ENCODE assay signal across 27 cellular contexts in genomic region chr2:134745546-134745945, GRCh38. TPM values are rescaled to one million over a fixed set of nuclear protein-coding genes. Genes with fewer than 3 reads are reported as not detected.
"Had no signal": no experiment of that assay in that cellular context is flagged by ENCODE, and none has a peak within 500 bp of the region (broad histone marks: within the 10 kb centered on the region; RNA-seq: fewer than 3 reads in every experiment).

No MANE protein-coding gene starts in this region.

- H3K27ac ChIP-seq: pancreas, prostate gland, skin epidermis, thyroid gland, upper lobe of left lung, vagina had no signal

- H3K27me3 ChIP-seq: pancreas, thyroid gland, upper lobe of left lung, vagina had no signal

- H3K4me1 ChIP-seq: pancreas, prostate gland, thyroid gland, upper lobe of left lung, vagina had no signal

- H3K9me3 ChIP-seq: pancreas, prostate gland, thyroid gland, upper lobe of left lung, vagina had no signal

- H3K9me3 Mint-ChIP-seq: activated T-cell treated with anti-CD3 and anti-CD28 coated beads, Interleukin-2, amount 50 U/mL, for 72 hours; central memory CD8-positive, alpha-beta T cell; dendritic cell treated with granulocyte-macrophage colony-stimulating factor and Interleukin-4, amounts not matched to agents 40 ng/mL and 50 ng/mL, for 4 days; endodermal cell; stimulated activated effector memory CD8-positive, alpha-beta T cell treated with anti-CD3 and anti-CD28 coated beads, Interleukin-12 subunit alpha, Interleukin-12 subunit beta, amount 100 ng/mL, for 72 hours; stimulated activated naive CD8-positive, alpha-beta T cell treated with anti-CD3 and anti-CD28 coated beads, Interleukin-15, amount 100 ng/mL, for 72 hours had no signal

- ATAC-seq: activated T-cell treated with anti-CD3 and anti-CD28 coated beads, Interleukin-2, amount 50 U/mL, for 72 hours; esophagus mucosa; sciatic nerve; stimulated activated naive CD8-positive, alpha-beta T cell treated with anti-CD3 and anti-CD28 coated beads, Interleukin-15, amount 100 ng/mL, for 72 hours had no signal

- H3K36me3 ChIP-seq: pancreas, prostate gland, thyroid gland, upper lobe of left lung, vagina had no signal

- H3K4me3 Mint-ChIP-seq: activated naive CD8-positive, alpha-beta T cell; activated T-cell treated with anti-CD3 and anti-CD28 coated beads, Interleukin-2, amount 50 U/mL, for 72 hours; central memory CD8-positive, alpha-beta T cell; dendritic cell treated with granulocyte-macrophage colony-stimulating factor and Interleukin-4, amounts not matched to agents 40 ng/mL and 50 ng/mL, for 4 days; endodermal cell; nephron; stimulated activated effector memory CD8-positive, alpha-beta T cell treated with anti-CD3 and anti-CD28 coated beads, Interleukin-12 subunit alpha, Interleukin-12 subunit beta, amount 100 ng/mL, for 72 hours; stimulated activated naive CD8-positive, alpha-beta T cell treated with anti-CD3 and anti-CD28 coated beads, Interleukin-15, amount 100 ng/mL, for 72 hours had no signal

- H3K4me3 ChIP-seq: pancreas, prostate gland, skin epidermis, thyroid gland, upper lobe of left lung, vagina had no signal

- H3K27ac Mint-ChIP-seq: activated naive CD8-positive, alpha-beta T cell; activated T-cell treated with anti-CD3 and anti-CD28 coated beads, Interleukin-2, amount 50 U/mL, for 72 hours; dendritic cell treated with granulocyte-macrophage colony-stimulating factor and Interleukin-4, amounts not matched to agents 40 ng/mL and 50 ng/mL, for 4 days; endodermal cell; nephron; stimulated activated naive CD8-positive, alpha-beta T cell treated with anti-CD3 and anti-CD28 coated beads, Interleukin-15, amount 100 ng/mL, for 72 hours had no signal

- H3K36me3 Mint-ChIP-seq: activated naive CD8-positive, alpha-beta T cell; stimulated activated effector memory CD8-positive, alpha-beta T cell treated with anti-CD3 and anti-CD28 coated beads, Interleukin-12 subunit alpha, Interleukin-12 subunit beta, amount 100 ng/mL, for 72 hours had no signal

- H3K4me1 Mint-ChIP-seq: endodermal cell, nephron had no signal

- DNase-seq: activated CD4-positive, alpha-beta T cell treated with anti-CD3 and anti-CD28 coated beads for 4 hours; activated CD4-positive, alpha-beta T cell treated with anti-CD3 and anti-CD28 coated beads, Interleukin-2, amount 50 U/mL, for 4 hours; activated naive CD4-positive, alpha-beta T cell treated with Interleukin-2 at 50 U/mL for 16 hours; activated T-cell treated with anti-CD3 and anti-CD28 coated beads for 4 hours; activated T-cell treated with anti-CD3 and anti-CD28 coated beads, Interleukin-2, amount 50 U/mL, for 72 hours; anterior cingulate cortex; endodermal cell; foreskin fibroblast; head of caudate nucleus; hippocampal formation; pancreas; retina; stimulated activated CD4-positive, alpha-beta T cell treated with anti-CD3 and anti-CD28 coated beads, Interleukin-4, amount 100 ng/mL, for 24 hours; stimulated activated naive CD8-positive, alpha-beta T cell treated with anti-CD3 and anti-CD28 coated beads, Interleukin-15, amount 100 ng/mL, for 72 hours; thyroid gland; upper lobe of left lung had no signal

RNA-seq across cellular contexts. Expression of gene TMEM163, which starts 26.7 kb away (rescaled TPM):
- total RNA-seq: bronchial epithelial cell, vagina had no signal
